25 cellular contexts compared by ENCODE assay signal in genomic region chr16:80652441-80652840, GRCh38.
"Had no signal": no experiment of that assay in that cellular context is flagged by ENCODE, and none has a peak within 500 bp of the region (broad histone marks: within the 10 kb centered on the region; RNA-seq: fewer than 3 reads in every experiment).

No MANE protein-coding gene starts in this region.

- H3K27ac ChIP-seq: neutrophil, pancreas, prostate gland, right atrium auricular region, right lobe of liver, sigmoid colon, suprapubic skin, testis, tibial artery, transverse colon, upper lobe of right lung, uterus had no signal

- DNase-seq: naive thymus-derived CD8-positive, alpha-beta T cell; nephron progenitor cell; nucleus accumbens; pancreas; retina; right lobe of liver; sigmoid colon; small intestine; stimulated activated CD4-positive, alpha-beta T cell treated with anti-CD3 and anti-CD28 coated beads, Interleukin-1b, Interleukin-23, amount 100 ng/mL, for 48 hours; stimulated activated CD4-positive, alpha-beta T cell treated with anti-CD3 and anti-CD28 coated beads, Interleukin-4, amount 100 ng/mL, for 1 hour; stimulated activated CD4-positive, alpha-beta T cell treated with anti-CD3 and anti-CD28 coated beads, Interleukin-4, amount 100 ng/mL, for 4 hours; stimulated activated CD8-positive, alpha-beta memory T cell treated with anti-CD3 and anti-CD28 coated beads, Interleukin-4, amount 100 ng/mL, for 48 hours; stimulated activated naive CD4-positive, alpha-beta T cell; stimulated activated naive CD8-positive, alpha-beta T cell treated with anti-CD3 and anti-CD28 coated beads, Interleukin-15, amount 100 ng/mL, for 72 hours; stimulated activated naive CD8-positive, alpha-beta T cell treated with anti-CD3 and anti-CD28 coated beads, Interleukin-15, Interleukin-2, amounts not matched to agents 100 U/mL and 50 U/mL, for 24 hours; substantia nigra; testis; tibial artery; transverse colon; upper lobe of right lung; uterus had no signal
